Comparison of ENCODE assay signal across 13 cellular contexts in genomic region chr10:133647075-133647748, GRCh38. TPM values are rescaled to one million over a fixed set of nuclear protein-coding genes. Genes with fewer than 3 reads are reported as not detected.
DNase-seq lines count a peak whose midpoint lies in the region; ATAC-seq, FAIRE-seq and TF ChIP-seq lines count a peak whose summit lies in the region.
"Not testable (repeated sequence)": the region's sequence is repeated elsewhere in the genome, so short reads cannot be mapped to it uniquely, and the experiment has no call there.
"Had no signal": no experiment of that assay in that cellular context is flagged by ENCODE, and none has a peak within 500 bp of the region (broad histone marks: within the 10 kb centered on the region; RNA-seq: fewer than 3 reads in every experiment).

No MANE protein-coding gene starts in this region.

- not testable (repeated sequence) for H2BK15ac ChIP-seq in IMR-90 (ENCODE audit: low read depth, low read length)

- TF ChIP-seq RAD21 in IMR-90 (IDR thresholded peaks at IDR 0.05; ENCODE audit: low read length) = not testable (repeated sequence)

- H3K36me3 Mint-ChIP-seq in CD4-positive, alpha-beta memory T cell; activated CD8-positive, alpha-beta memory T cell treated with anti-CD3 and anti-CD28 coated beads, Interleukin-2, amount 10 ng/mL, durations not matched to agents 7 days and 5 days; nephron progenitor cell (ENCODE audit: low read depth): not testable (repeated sequence)

- H3K56ac ChIP-seq in IMR-90 (ENCODE audit: extremely low read depth, insufficient read depth, low read length) = not testable (repeated sequence)

- not testable (repeated sequence) for H2AK9ac ChIP-seq in IMR-90 (replicated peaks; ENCODE audit: low read depth, low read length, poor library complexity)

- POLR2A ChIA-PET in CD4-positive, alpha-beta memory T cell (lab: Charles Lee; ENCODE audit: partially characterized antibody); IMR-90 (lab: Charles Lee; ENCODE audit: unreplicated experiment): not testable (repeated sequence)

- CTCF ChIA-PET in CD4-positive, alpha-beta memory T cell (lab: Charles Lee; ENCODE audit: partially characterized antibody); IMR-90 (lab: Yijun Ruan, JAX); activated CD8-positive, alpha-beta memory T cell treated with anti-CD3 and anti-CD28 coated beads, Interleukin-2, amount 10 ng/mL, durations not matched to agents 7 days and 5 days (lab: Charles Lee): not testable (repeated sequence)

- H2AK5ac ChIP-seq in IMR-90 (ENCODE audit: low read depth, low read length) = not testable (repeated sequence)

- H3K9ac ChIP-seq in IMR-90 (ENCODE audit: low read depth, low read length) = not testable (repeated sequence)

- dilution Hi-C loops in IMR-90 (cut with HindIII; ENCODE audit: low sequenced_read_pairs, unreplicated experiment) = not testable (repeated sequence)

- in situ Hi-C loops in IMR-90 (cut with MboI; ENCODE audit: low sequenced_read_pairs) = not testable (repeated sequence)

- peak in 4 of 5 donors; percentile 37 to 58 (median 50) for DNase-seq in CD4-positive, alpha-beta memory T cell
- DNase-seq in IMR-90; activated CD8-positive, alpha-beta memory T cell treated with anti-CD3 and anti-CD28 coated beads, Interleukin-2, amount 10 ng/mL, durations not matched to agents 7 days and 5 days; nephron progenitor cell: not testable (repeated sequence)

- not testable (repeated sequence) for H4K20me1 ChIP-seq in IMR-90 (ENCODE audit: insufficient read depth, low read length)

- H4K8ac ChIP-seq in IMR-90 (ENCODE audit: low read depth in 2 of 2, low read length in 2 of 2) = not testable (repeated sequence)

- H2BK20ac ChIP-seq in IMR-90 (ENCODE audit: low read depth, low read length) = not testable (repeated sequence)

- not testable (repeated sequence) for BruUV-seq in IMR-90 (replicated peaks; lab: Mats Ljungman, UMichigan)

- H3K4me1 ChIP-seq in CD4-positive, alpha-beta memory T cell (ENCODE audit: insufficient read depth, low read length); IMR-90 (ENCODE audit: control insufficient read depth, insufficient read depth, low read length): not testable (repeated sequence)

- not testable (repeated sequence) for TF ChIP-seq CTCF in IMR-90 (conservative IDR thresholded peaks at IDR 0.05; ENCODE audit: low read depth, low read length)
- TF ChIP-seq CTCF in nephron progenitor cell (IDR thresholded peaks at IDR 0.05) = peak; percentile 45

- H3K4me3 Mint-ChIP-seq in CD4-positive, alpha-beta memory T cell = peak overlapping the region in 6 of 8 donors; percentile 21 to 64 (median 40)
- not testable (repeated sequence) for H3K4me3 Mint-ChIP-seq in activated CD8-positive, alpha-beta memory T cell treated with anti-CD3 and anti-CD28 coated beads, Interleukin-2, amount 10 ng/mL, durations not matched to agents 7 days and 5 days; nephron progenitor cell

- H3K4ac ChIP-seq in IMR-90 (ENCODE audit: low read depth, low read length) = not testable (repeated sequence)

- H3K4me3 ChIP-seq in CD4-positive, alpha-beta memory T cell (ENCODE audit: low read length in 2 of 2); IMR-90 (ENCODE audit: insufficient read depth, low read depth, low read length): not testable (repeated sequence)

- not testable (repeated sequence) for H2BK5ac ChIP-seq in IMR-90 (ENCODE audit: low read depth, low read length, poor library complexity, severe bottlenecking)

- not testable (repeated sequence) for H3K14ac ChIP-seq in IMR-90 (replicated peaks; ENCODE audit: low read depth, low read length)

- H3K27me3 ChIP-seq in CD4-positive, alpha-beta memory T cell (ENCODE audit: insufficient read depth, low read length); IMR-90 (ENCODE audit: control insufficient read depth, insufficient read depth, low read length): not testable (repeated sequence)

- H2AFZ ChIP-seq in IMR-90 (replicated peaks; ENCODE audit: low read length, poor library complexity) = not testable (repeated sequence)

- intact Hi-C loops in CD4-positive, alpha-beta memory T cell (cut with micrococcal nuclease); IMR-90 (cut with micrococcal nuclease): not testable (repeated sequence)

- not testable (repeated sequence) for H3K4me1 Mint-ChIP-seq in CD4-positive, alpha-beta memory T cell; activated CD8-positive, alpha-beta memory T cell treated with anti-CD3 and anti-CD28 coated beads, Interleukin-2, amount 10 ng/mL, durations not matched to agents 7 days and 5 days; nephron progenitor cell

- not testable (repeated sequence) for H3K27ac Mint-ChIP-seq in CD4-positive, alpha-beta memory T cell; activated CD8-positive, alpha-beta memory T cell treated with anti-CD3 and anti-CD28 coated beads, Interleukin-2, amount 10 ng/mL, durations not matched to agents 7 days and 5 days; nephron progenitor cell

- H2BK120ac ChIP-seq in IMR-90 (ENCODE audit: low read depth, low read length) = not testable (repeated sequence)

- H3K9me3 Mint-ChIP-seq in CD4-positive, alpha-beta memory T cell; activated CD8-positive, alpha-beta memory T cell treated with anti-CD3 and anti-CD28 coated beads, Interleukin-2, amount 10 ng/mL, durations not matched to agents 7 days and 5 days (ENCODE audit: low read depth); nephron progenitor cell: not testable (repeated sequence)

- H3K27ac ChIP-seq in CD4-positive, alpha-beta memory T cell (ENCODE audit: low read depth, low read length); IMR-90 (ENCODE audit: insufficient read depth, low read length): not testable (repeated sequence)

- not testable (repeated sequence) for H3K9me3 ChIP-seq in CD4-positive, alpha-beta memory T cell (ENCODE audit: control insufficient read depth in 1 of 2, low read length in 2 of 2); IMR-90 (ENCODE audit: control insufficient read depth, insufficient read depth, low read length)

- not testable (repeated sequence) for TF ChIP-seq POLR2A in IMR-90 (IDR thresholded peaks at IDR 0.05; ENCODE audit: low read depth, low read length)

- ATAC-seq in GM19023 (IDR thresholded peaks at IDR 0.05; ENCODE audit: unreplicated experiment) = peak; percentile 77
- ATAC-seq in GM21717 (IDR thresholded peaks at IDR 0.05; ENCODE audit: unreplicated experiment) = peak; percentile 67
- peak; percentile 58 for ATAC-seq in HG02938 (IDR thresholded peaks at IDR 0.05; ENCODE audit: unreplicated experiment)
- ATAC-seq in IMR-90 (ENCODE audit: low read depth) = peak; percentile 89
- peak; percentile 61 for ATAC-seq in activated CD8-positive, alpha-beta memory T cell treated with anti-CD3 and anti-CD28 coated beads, Interleukin-2, amount 10 ng/mL, durations not matched to agents 7 days and 5 days

- H3K79me1 ChIP-seq in IMR-90 (ENCODE audit: low read depth in 1 of 2, low read length in 2 of 2) = not testable (repeated sequence)

- H3K9me1 ChIP-seq in IMR-90 (ENCODE audit: insufficient read depth, low read length) = not testable (repeated sequence)

- H3K27me3 Mint-ChIP-seq in CD4-positive, alpha-beta memory T cell; activated CD8-positive, alpha-beta memory T cell treated with anti-CD3 and anti-CD28 coated beads, Interleukin-2, amount 10 ng/mL, durations not matched to agents 7 days and 5 days; nephron progenitor cell (ENCODE audit: low read depth, poor library complexity): not testable (repeated sequence)

- not testable (repeated sequence) for H4K91ac ChIP-seq in IMR-90 (ENCODE audit: insufficient read depth, low read depth, low read length)

- not testable (repeated sequence) for H3K36me3 ChIP-seq in CD4-positive, alpha-beta memory T cell (ENCODE audit: insufficient read depth, low read length); IMR-90 (ENCODE audit: control insufficient read depth, insufficient read depth, low read length)

- peak; percentile 18 for FAIRE-seq in endometrium (lab: Jason Lieb, UNC)

- not testable (repeated sequence) for H3K4me2 ChIP-seq in IMR-90 (ENCODE audit: low read depth, low read length)

- not testable (repeated sequence) for H3K23ac ChIP-seq in IMR-90 (ENCODE audit: low read depth, low read length)

- 20% methylated on average over 1 of the region's 18 CpGs; no CpG with 5 or more reads in 1 of the 2 experiments for whole genome bisulfite sequencing in IMR-90 (ENCODE audit: extremely low coverage in 2 of 2, insufficient read length in 1 of 2), 2 experiments

- not testable (repeated sequence) for H3K18ac ChIP-seq in IMR-90 (ENCODE audit: low read depth, low read length)

- H4K5ac ChIP-seq in IMR-90 (ENCODE audit: low read depth, low read length) = not testable (repeated sequence)

RNA-seq across cellular contexts. Expression of gene FRG2B, which starts 20.6 kb away (rescaled TPM):
- total RNA-seq in CD4-positive, alpha-beta memory T cell = not detected
- polyA plus RNA-seq in CD4-positive, alpha-beta memory T cell = not detected
- not detected in 2 replicates for total RNA-seq in IMR-90 (2012; rRNA removed)
- not detected in 2 replicates for polyA plus RNA-seq in IMR-90 (2012; rRNA removed)
- not detected in 2 replicates for polyA plus RNA-seq in IMR-90 (2012; cell fraction: cytosol; rRNA removed)
- polyA plus RNA-seq in IMR-90 (2012; cell fraction: nucleus; rRNA removed; ENCODE audit: low replicate concordance) = not detected in 2 replicates
- total RNA-seq in activated CD8-positive, alpha-beta memory T cell treated with anti-CD3 and anti-CD28 coated beads, Interleukin-2, amount 10 ng/mL, durations not matched to agents 7 days and 5 days = not detected
- total RNA-seq: activated CD8-positive, alpha-beta memory T cell treated with anti-CD3 and anti-CD28 coated beads for 36 hours; cardiac septum; glomerular endothelial cell; kidney; ureter had no signal
